ENCODE assay signal across 8 cellular contexts in the genomic region with DNA sequence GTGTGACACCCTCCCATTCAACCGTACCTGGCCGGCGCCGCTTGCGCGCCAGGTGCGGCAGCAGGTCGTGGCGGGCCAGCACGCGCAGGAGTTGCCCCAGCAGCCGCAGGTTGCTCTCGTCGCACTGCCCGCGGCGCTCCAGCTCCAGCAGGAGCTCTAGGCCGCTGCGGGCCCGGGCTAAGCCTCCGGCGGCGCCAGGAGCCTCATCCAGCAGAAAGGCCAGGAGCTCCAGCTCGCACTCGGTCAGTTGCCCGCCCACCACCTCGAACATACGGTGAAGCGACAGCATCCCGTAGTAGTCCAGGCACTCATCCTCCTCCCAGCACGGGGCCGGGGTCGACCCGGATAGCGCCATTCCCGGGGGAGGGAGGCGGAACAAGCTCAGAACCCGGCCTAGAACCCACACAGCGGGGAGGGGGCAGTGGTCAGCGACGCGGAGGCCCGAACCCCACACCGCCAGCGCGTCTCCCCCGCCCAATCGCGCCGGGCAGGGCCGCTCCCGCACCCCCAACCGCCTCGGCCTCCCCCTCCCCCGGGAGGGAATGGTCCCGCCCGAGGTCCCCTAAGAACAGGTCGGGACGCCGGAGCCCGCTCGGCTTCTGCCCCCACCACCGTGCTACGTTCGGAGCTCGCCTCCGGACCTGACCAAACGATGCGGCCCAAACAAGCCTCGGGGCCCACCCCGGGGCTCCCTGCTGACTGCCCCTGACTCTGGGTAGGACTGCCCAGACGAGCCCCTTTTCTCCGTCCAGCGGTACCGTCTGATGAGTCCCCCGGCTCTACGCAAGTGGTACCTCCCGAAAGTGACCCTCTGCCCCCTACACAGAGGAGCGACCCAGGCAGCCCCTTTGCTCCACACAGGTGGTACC. TPM values are rescaled to one million over a fixed set of nuclear protein-coding genes. Genes with fewer than 3 reads are reported as not detected.
DNase-seq lines count a peak whose midpoint lies in the region; ATAC-seq, FAIRE-seq and TF ChIP-seq lines count a peak whose summit lies in the region.

No MANE protein-coding gene starts in this region.

- WGBS in small intestine, 3 donors: 0 to 2% (median 1%) methylated on average over 42 to 79 of the region's 79 CpGs

- peaks cover 9 to 17% (median 15%) of the 10 kb centered on the region in 3 donors for H3K36me3 Mint-ChIP-seq in immature natural killer cell

- H3K4me3 ChIP-seq in GM08714 (ENCODE audit: low read length) (peak overlapping the region; percentile 87), Peyer's patch (peak overlapping the region; percentile 72 to 89 (median 82)), brain microvascular endothelial cell (ENCODE audit: low read depth, low read length) (peak overlapping the region; percentile 93), small intestine (ENCODE audit: low read depth in 1 of 2, low read length in 2 of 2) (peak overlapping the region; percentile 80 to 89)

- peaks cover 13 to 19% (median 19%) of the 10 kb centered on the region in 3 donors for H3K27me3 Mint-ChIP-seq in immature natural killer cell (ENCODE audit: low read depth in 3 of 3)

- DNase-seq in Peyer's patch (peak; percentile 25 to 68 (median 60)), brain microvascular endothelial cell (peak; percentile 19), immature natural killer cell (peak in 2 of 3 donors; percentile 20 to 34), small intestine (peak; percentile 56)
- no peak for DNase-seq in NK-92 treated with Interleukin-12 subunit alpha and Interleukin-12 subunit beta, amount 100 ng/mL, for 24 hours (lab: John Stamatoyannopoulos, UW)

- in situ Hi-C loops in brain microvascular endothelial cell (cut with HindIII; ENCODE audit: low pct_ligation_motif_present, low sequenced_read_pairs): no loop called here

- TF ChIP-seq CTCF in Peyer's patch (IDR thresholded peaks at IDR 0.05) (no peak), brain microvascular endothelial cell (IDR thresholded peaks at IDR 0.05; ENCODE audit: low read depth, low read length, missing control alignments) (no peak)

- no peaks in the 10 kb centered on the region for H3K9me3 Mint-ChIP-seq in immature natural killer cell

- peaks cover 0 to 29% (median 0%) of the 10 kb centered on the region in 3 donors for H3K36me3 ChIP-seq in Peyer's patch
- peaks cover 8% of the 10 kb centered on the region for H3K36me3 ChIP-seq in brain microvascular endothelial cell (replicated peaks)
- H3K36me3 ChIP-seq in small intestine (ENCODE audit: control insufficient read depth in 2 of 2, insufficient read depth in 2 of 2, low read length in 2 of 2): no peaks in the 10 kb centered on the region

- H3K9me3 ChIP-seq in Peyer's patch: no peaks in the 10 kb centered on the region
- no peaks in the 10 kb centered on the region for H3K9me3 ChIP-seq in small intestine (ENCODE audit: control insufficient read depth, low read depth)

- H3K4me1 Mint-ChIP-seq in immature natural killer cell: peaks cover 74 to 77% of the 10 kb centered on the region in 2 donors

- peak overlapping the region; percentile 86 to 99 (median 92) for H3K27ac ChIP-seq in Peyer's patch
- H3K27ac ChIP-seq in brain microvascular endothelial cell: peak overlapping the region; percentile 56
- peak overlapping the region; percentile 49 to 92 for H3K27ac ChIP-seq in small intestine (ENCODE audit: low read depth in 1 of 2, low read length in 1 of 2)

- no peak for TF ChIP-seq POLR2A in Peyer's patch (IDR thresholded peaks at IDR 0.05)

- peaks cover 0 to 69% (median 24%) of the 10 kb centered on the region in 4 donors for H3K4me1 ChIP-seq in Peyer's patch
- peaks cover 9 to 12% of the 10 kb centered on the region in 2 donors for H3K4me1 ChIP-seq in small intestine (ENCODE audit: control insufficient read depth in 2 of 2, insufficient read depth in 1 of 2, low read depth in 1 of 2, low read length in 1 of 2)

- H3K27me3 ChIP-seq in Peyer's patch (no peaks in the 10 kb centered on the region), brain microvascular endothelial cell (replicated peaks) (no peaks in the 10 kb centered on the region), small intestine (ENCODE audit: control insufficient read depth in 2 of 2, insufficient read depth in 2 of 2, low read length in 2 of 2) (no peaks in the 10 kb centered on the region)

- peak overlapping the region; percentile 87 to 96 (median 95) for H3K4me3 Mint-ChIP-seq in immature natural killer cell

- FAIRE-seq in small intestine (lab: Jason Lieb, UNC): no peak

- peak; percentile 1 for ATAC-seq in HG02981 (IDR thresholded peaks at IDR 0.05; ENCODE audit: unreplicated experiment)
- no peak for ATAC-seq in HG03571 (IDR thresholded peaks at IDR 0.05; ENCODE audit: unreplicated experiment)

- peak overlapping the region; percentile 93 to 100 (median 98) for H3K27ac Mint-ChIP-seq in immature natural killer cell

RNA-seq across cellular contexts. Expression of gene DEDD2, which starts 0.6 kb away (rescaled TPM):
- total RNA-seq in Peyer's patch: 10 to 100 TPM; 20.6 to 60.2 (median 51.6) TPM
- 100 to 1,000 TPM; 154 to 261 (median 173) TPM for polyA plus RNA-seq in immature natural killer cell
- 10 to 100 TPM; 22.8 to 41.3 (median 38.5) TPM for polyA plus RNA-seq in small intestine

RNA-seq across cellular contexts. Expression of gene ZNF526, which starts 3.2 kb away (rescaled TPM):
- 10 to 100 TPM in 3 of 4 donors, 1 to 10 TPM in 1; 9.1 to 14.0 (median 12.3) TPM for total RNA-seq in Peyer's patch
- polyA plus RNA-seq in immature natural killer cell (1 to 10 TPM; 2.9 to 9.1 (median 5.2) TPM), small intestine (1 to 10 TPM; 3.2 to 4.8 (median 4.0) TPM)

RNA-seq across cellular contexts. Expression of gene GSK3A, which starts 25.5 kb away (rescaled TPM):
- total RNA-seq in Peyer's patch: 10 to 100 TPM; 31.4 to 44.1 (median 41.0) TPM
- 10 to 100 TPM; 14.2 to 28.3 (median 22.3) TPM for polyA plus RNA-seq in immature natural killer cell
- 10 to 100 TPM; 48.5 to 70.9 (median 70.3) TPM for polyA plus RNA-seq in small intestine

RNA-seq across cellular contexts. Expression of gene ERF, which starts 38.0 kb away (rescaled TPM):
- 10 to 100 TPM; 13.2 to 85.4 (median 49.3) TPM for total RNA-seq in Peyer's patch
- polyA plus RNA-seq in immature natural killer cell (1 to 10 TPM in 2 of 3 donors, under 1 TPM in 1; 0.24 to 3.4 (median 2.3) TPM), small intestine (10 to 100 TPM; 28.6 to 51.6 (median 31.8) TPM)

RNA-seq across cellular contexts. Expression of gene CIC, which starts 52.2 kb away (rescaled TPM):
- 10 to 100 TPM; 40.5 to 72.8 (median 67.2) TPM for total RNA-seq in Peyer's patch
- 1 to 10 TPM in 1 of 3 donors, under 1 TPM in 1, not detected in 1; 0.52 to 2.9 TPM for polyA plus RNA-seq in immature natural killer cell
- polyA plus RNA-seq in small intestine: 10 to 100 TPM; 14.1 to 29.8 (median 18.1) TPM
